ENCODE assay signal across 2 cellular contexts in the genomic region with DNA sequence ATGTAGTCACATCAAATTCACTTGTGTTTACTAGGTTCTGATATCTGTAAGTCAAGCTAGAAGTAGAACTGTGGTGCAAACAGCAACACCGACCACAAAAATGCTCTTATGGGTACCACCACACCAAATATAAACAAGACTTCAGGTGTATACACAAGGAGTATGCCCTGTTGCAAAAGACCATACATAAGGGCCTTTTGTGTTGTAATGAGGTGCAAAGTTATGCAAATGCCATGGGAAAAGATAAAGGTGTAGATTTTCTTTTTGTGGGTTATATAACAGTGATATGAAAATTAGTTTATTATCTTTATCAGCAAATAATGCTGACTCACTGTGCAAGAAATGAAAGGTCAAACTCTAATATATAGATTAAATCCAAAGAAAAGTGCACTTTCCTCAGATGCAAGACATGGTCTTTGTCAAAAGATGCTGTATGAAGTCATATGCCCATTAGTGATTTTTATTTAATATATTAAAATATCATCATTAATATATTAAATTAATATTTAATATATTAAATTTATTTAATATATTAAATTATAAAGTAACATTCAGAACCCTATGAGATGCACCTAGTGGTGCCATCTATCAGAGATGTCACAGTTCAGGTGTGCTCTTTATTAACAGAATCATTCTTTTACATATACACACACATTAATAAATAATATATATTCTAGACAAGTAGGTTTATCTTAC.
TF ChIP-seq lines count a peak whose summit lies in the region.

No MANE protein-coding gene starts in this region.

TF ChIP-seq in A549, 52 proteins besides CTCF, POLR2A, EP300 and RAD21 (continued from another document):
- 0 out of 2 replicates have a peak, but pooled peaks have one; percentile 7 for TF ChIP-seq HEYL (CRISPR knock-in tag; IDR thresholded peaks at IDR 0.05)
- TF ChIP-seq MYC (IDR thresholded peaks at IDR 0.05; ENCODE audit: borderline replicate concordance, low read length), result no peak
- peak; percentile 95 for TF ChIP-seq MAFK (IDR thresholded peaks at IDR 0.05; ENCODE audit: partially characterized antibody)
- TF ChIP-seq, protein P1, sequence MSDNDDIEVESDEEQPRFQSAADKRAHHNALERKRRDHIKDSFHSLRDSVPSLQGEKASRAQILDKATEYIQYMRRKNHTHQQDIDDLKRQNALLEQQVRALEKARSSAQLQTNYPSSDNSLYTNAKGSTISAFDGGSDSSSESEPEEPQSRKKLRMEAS (IDR thresholded peaks at IDR 0.05), result peak; percentile 16; the same call in 1 of the 2 replicates
- TF ChIP-seq, protein P2, sequence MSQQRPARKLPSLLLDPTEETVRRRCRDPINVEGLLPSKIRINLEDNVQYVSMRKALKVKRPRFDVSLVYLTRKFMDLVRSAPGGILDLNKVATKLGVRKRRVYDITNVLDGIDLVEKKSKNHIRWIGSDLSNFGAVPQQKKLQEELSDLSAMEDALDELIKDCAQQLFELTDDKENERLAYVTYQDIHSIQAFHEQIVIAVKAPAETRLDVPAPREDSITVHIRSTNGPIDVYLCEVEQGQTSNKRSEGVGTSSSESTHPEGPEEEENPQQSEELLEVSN (IDR thresholded peaks at IDR 0.05; ENCODE audit: borderline replicate concordance, low read depth), result no peak
- TF ChIP-seq ESRRA (IDR thresholded peaks at IDR 0.05; ENCODE audit: borderline replicate concordance, low read length), result no peak
- TF ChIP-seq, protein P3, sequence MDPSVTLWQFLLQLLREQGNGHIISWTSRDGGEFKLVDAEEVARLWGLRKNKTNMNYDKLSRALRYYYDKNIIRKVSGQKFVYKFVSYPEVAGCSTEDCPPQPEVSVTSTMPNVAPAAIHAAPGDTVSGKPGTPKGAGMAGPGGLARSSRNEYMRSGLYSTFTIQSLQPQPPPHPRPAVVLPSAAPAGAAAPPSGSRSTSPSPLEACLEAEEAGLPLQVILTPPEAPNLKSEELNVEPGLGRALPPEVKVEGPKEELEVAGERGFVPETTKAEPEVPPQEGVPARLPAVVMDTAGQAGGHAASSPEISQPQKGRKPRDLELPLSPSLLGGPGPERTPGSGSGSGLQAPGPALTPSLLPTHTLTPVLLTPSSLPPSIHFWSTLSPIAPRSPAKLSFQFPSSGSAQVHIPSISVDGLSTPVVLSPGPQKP (IDR thresholded peaks at IDR 0.05; ENCODE audit: low read depth, low read length), result no peak
- no peak for TF ChIP-seq JUN (IDR thresholded peaks at IDR 0.05)
- TF ChIP-seq, protein P4, sequence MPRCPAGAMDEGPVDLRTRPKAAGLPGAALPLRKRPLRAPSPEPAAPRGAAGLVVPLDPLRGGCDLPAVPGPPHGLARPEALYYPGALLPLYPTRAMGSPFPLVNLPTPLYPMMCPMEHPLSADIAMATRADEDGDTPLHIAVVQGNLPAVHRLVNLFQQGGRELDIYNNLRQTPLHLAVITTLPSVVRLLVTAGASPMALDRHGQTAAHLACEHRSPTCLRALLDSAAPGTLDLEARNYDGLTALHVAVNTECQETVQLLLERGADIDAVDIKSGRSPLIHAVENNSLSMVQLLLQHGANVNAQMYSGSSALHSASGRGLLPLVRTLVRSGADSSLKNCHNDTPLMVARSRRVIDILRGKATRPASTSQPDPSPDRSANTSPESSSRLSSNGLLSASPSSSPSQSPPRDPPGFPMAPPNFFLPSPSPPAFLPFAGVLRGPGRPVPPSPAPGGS (IDR thresholded peaks at IDR 0.05), result no peak
- no peak for TF ChIP-seq HDAC2 (IDR thresholded peaks at IDR 0.05)
- TF ChIP-seq BHLHE40 (IDR thresholded peaks at IDR 0.05; ENCODE audit: low read depth, low read length), result no peak
- no peak for TF ChIP-seq FOXS1 (CRISPR knock-in tag; IDR thresholded peaks at IDR 0.05)
- TF ChIP-seq, protein P5, sequence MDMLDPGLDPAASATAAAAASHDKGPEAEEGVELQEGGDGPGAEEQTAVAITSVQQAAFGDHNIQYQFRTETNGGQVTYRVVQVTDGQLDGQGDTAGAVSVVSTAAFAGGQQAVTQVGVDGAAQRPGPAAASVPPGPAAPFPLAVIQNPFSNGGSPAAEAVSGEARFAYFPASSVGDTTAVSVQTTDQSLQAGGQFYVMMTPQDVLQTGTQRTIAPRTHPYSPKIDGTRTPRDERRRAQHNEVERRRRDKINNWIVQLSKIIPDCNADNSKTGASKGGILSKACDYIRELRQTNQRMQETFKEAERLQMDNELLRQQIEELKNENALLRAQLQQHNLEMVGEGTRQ (IDR thresholded peaks at IDR 0.05), result no peak
- peak; percentile 83 for TF ChIP-seq GATA3 (IDR thresholded peaks at IDR 0.05; ENCODE audit: borderline replicate concordance)
- TF ChIP-seq HOXB5 (CRISPR knock-in tag; IDR thresholded peaks at IDR 0.05), result peak; percentile 30; the same call in 1 of the 2 replicates
- TF ChIP-seq RCOR1 (IDR thresholded peaks at IDR 0.05; ENCODE audit: low read depth, low read length), result no peak
- TF ChIP-seq, protein P6, sequence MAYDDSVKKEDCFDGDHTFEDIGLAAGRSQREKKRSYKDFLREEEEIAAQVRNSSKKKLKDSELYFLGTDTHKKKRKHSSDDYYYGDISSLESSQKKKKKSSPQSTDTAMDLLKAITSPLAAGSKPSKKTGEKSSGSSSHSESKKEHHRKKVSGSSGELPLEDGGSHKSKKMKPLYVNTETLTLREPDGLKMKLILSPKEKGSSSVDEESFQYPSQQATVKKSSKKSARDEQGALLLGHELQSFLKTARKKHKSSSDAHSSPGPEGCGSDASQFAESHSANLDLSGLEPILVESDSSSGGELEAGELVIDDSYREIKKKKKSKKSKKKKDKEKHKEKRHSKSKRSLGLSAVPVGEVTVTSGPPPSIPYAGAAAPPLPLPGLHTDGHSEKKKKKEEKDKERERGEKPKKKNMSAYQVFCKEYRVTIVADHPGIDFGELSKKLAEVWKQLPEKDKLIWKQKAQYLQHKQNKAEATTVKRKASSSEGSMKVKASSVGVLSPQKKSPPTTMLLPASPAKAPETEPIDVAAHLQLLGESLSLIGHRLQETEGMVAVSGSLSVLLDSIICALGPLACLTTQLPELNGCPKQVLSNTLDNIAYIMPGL (CRISPR knock-in tag; IDR thresholded peaks at IDR 0.05; ENCODE audit: borderline replicate concordance), result no peak; the same call in 1 of the 2 replicates
- TF ChIP-seq PBX3 (IDR thresholded peaks at IDR 0.05), result no peak
- TF ChIP-seq FOSL2 (IDR thresholded peaks at IDR 0.05), result no peak
- TF ChIP-seq FOSL2 (CRISPR knock-in tag; IDR thresholded peaks at IDR 0.05), result peak; percentile 47; the same call in 1 of the 2 replicates
- no peak for TF ChIP-seq NPAS2 (CRISPR knock-in tag; IDR thresholded peaks at IDR 0.05; ENCODE audit: borderline replicate concordance)
- TF ChIP-seq SMC3 (IDR thresholded peaks at IDR 0.05), result no peak

TF ChIP-seq in WTC11, 78 proteins besides CTCF, POLR2A, EP300 and RAD21 (continued from another document):
- TF ChIP-seq ZNF532 (CRISPR knock-in tag; IDR thresholded peaks at IDR 0.05; ENCODE audit: borderline replicate concordance), result no peak
- TF ChIP-seq OVOL2 (CRISPR knock-in tag; IDR thresholded peaks at IDR 0.05; ENCODE audit: borderline replicate concordance), result no peak
- TF ChIP-seq PRDM15 (CRISPR knock-in tag; IDR thresholded peaks at IDR 0.05), result no peak
- no peak for TF ChIP-seq FOXP1 (CRISPR knock-in tag; IDR thresholded peaks at IDR 0.05; ENCODE audit: borderline replicate concordance)
- TF ChIP-seq ZNF416 (CRISPR knock-in tag; IDR thresholded peaks at IDR 0.05), result no peak
- no peak for TF ChIP-seq ATF1 (CRISPR knock-in tag; IDR thresholded peaks at IDR 0.05)
- TF ChIP-seq ZNF423 (CRISPR knock-in tag; IDR thresholded peaks at IDR 0.05), result no peak
- no peak for TF ChIP-seq NFATC4 (CRISPR knock-in tag; IDR thresholded peaks at IDR 0.05)
